In genomic region chr5:131786036-131786435, GRCh38 we compare ENCODE assay signal across 23 cellular contexts.
"Had no signal": no experiment of that assay in that cellular context is flagged by ENCODE, and none has a peak within 500 bp of the region (broad histone marks: within the 10 kb centered on the region; RNA-seq: fewer than 3 reads in every experiment).

No MANE protein-coding gene starts in this region.

- H3K4me3 ChIP-seq: ascending aorta, breast epithelium, cardiac muscle cell, colonic mucosa had no signal

- H3K27me3 ChIP-seq: ascending aorta, breast epithelium, cardiac muscle cell, colonic mucosa, foreskin keratinocyte had no signal

- H3K4me1 ChIP-seq: breast epithelium, colonic mucosa, foreskin keratinocyte had no signal

- H3K36me3 ChIP-seq: breast epithelium, cardiac muscle cell, colonic mucosa had no signal

- DNase-seq: activated CD4-positive, alpha-beta memory T cell treated with anti-CD3 and anti-CD28 coated beads, Interleukin-2, amount 10 ng/mL, durations not matched to agents 7 days and 5 days; activated CD4-positive, alpha-beta T cell treated with anti-CD3 and anti-CD28 coated beads for 1 hour; activated CD4-positive, alpha-beta T cell treated with anti-CD3 and anti-CD28 coated beads for 4 hours; activated CD4-positive, alpha-beta T cell treated with anti-CD3 and anti-CD28 coated beads, Interleukin-2, amount 10 ng/mL, durations not matched to agents 7 days and 5 days; activated CD4-positive, alpha-beta T cell treated with anti-CD3 and anti-CD28 coated beads, Interleukin-2, amount 50 U/mL, for 4 hours; activated effector memory CD4-positive, alpha-beta T cell treated with anti-CD3 and anti-CD28 coated beads, Interleukin-2, amount 50 U/mL, for 16 hours; activated naive CD4-positive, alpha-beta T cell treated with anti-CD3 and anti-CD28 coated beads for 36 hours; activated naive CD8-positive, alpha-beta T cell treated with anti-CD3 and anti-CD28 coated beads for 36 hours; activated naive CD8-positive, alpha-beta T cell treated with anti-CD3 and anti-CD28 coated beads, Interleukin-2, amount 50 U/mL, for 24 hours; activated T-cell treated with anti-CD3 and anti-CD28 coated beads, Interleukin-2, amount 50 U/mL, for 4 hours; central memory CD4-positive, alpha-beta T cell; cerebellar nuclear complex; colonic mucosa; effector CD8-positive, alpha-beta T cell; endodermal cell; foreskin keratinocyte; head of caudate nucleus; T-helper 2 cell had no signal

- ATAC-seq: activated naive CD8-positive, alpha-beta T cell treated with anti-CD3 and anti-CD28 coated beads, Interleukin-2, amount 50 U/mL, for 24 hours; activated T-cell treated with anti-CD3 and anti-CD28 coated beads, Interleukin-2, amount 50 U/mL, for 4 hours; esophagus mucosa; foreskin keratinocyte; WTC11 had no signal

- H3K27ac ChIP-seq: ascending aorta, breast epithelium, colonic mucosa, foreskin keratinocyte had no signal

- H3K9me3 ChIP-seq: ascending aorta, breast epithelium, colonic mucosa had no signal
